ENCODE assay signal across 8 cellular contexts in genomic region chr5:17219006-17219422, GRCh38. TPM values are rescaled to one million over a fixed set of nuclear protein-coding genes. Genes with fewer than 3 reads are reported as not detected.
A peak's percentile ranks its signal among the peaks of the same experiment; 100 is the strongest.
DNase-seq lines count a peak whose midpoint lies in the region; ATAC-seq and FAIRE-seq lines count a peak whose summit lies in the region.

No MANE protein-coding gene starts in this region.

- peak; percentile 7 for ATAC-seq in HG02943 (IDR thresholded peaks at IDR 0.05; ENCODE audit: low read depth, unreplicated experiment)

- H3K27me3 ChIP-seq in small intestine (ENCODE audit: control insufficient read depth in 2 of 2, insufficient read depth in 2 of 2, low read length in 2 of 2) = peaks cover 3 to 5% of the 10 kb centered on the region in 2 donors

- H3K4me1 ChIP-seq in small intestine (ENCODE audit: control insufficient read depth in 2 of 2, insufficient read depth in 1 of 2, low read depth in 1 of 2, low read length in 1 of 2) = no peaks in the 10 kb centered on the region

- 10 to 13% (median 12%) methylated on average over 20 of the region's 20 CpGs for WGBS in small intestine, 3 donors

- H3K4me3 ChIP-seq in small intestine (ENCODE audit: low read depth in 1 of 2, low read length in 2 of 2) = peak overlapping the region in 1 of 2 donors; percentile 43

- DNase-seq in NOMO-1 (lab: John Stamatoyannopoulos, UW; ENCODE audit: unreplicated experiment in 2 of 2) (peak; percentile 40 to 51), NOMO-1 treated with DMSO at 0.1 percent for 48 hours (lab: John Stamatoyannopoulos, UW; ENCODE audit: unreplicated experiment) (no peak), SK-N-DZ (ENCODE audit: low spot score) (peak; percentile 86), germinal center (ENCODE audit: low spot score) (peak; percentile 32), retina (peak; percentile 85), small intestine (no peak)
- no peak for DNase-seq in activated CD4-positive, alpha-beta T cell treated with anti-CD3 and anti-CD28 coated beads for 4 hours

- no peaks in the 10 kb centered on the region for H3K36me3 ChIP-seq in small intestine (ENCODE audit: control insufficient read depth in 2 of 2, insufficient read depth in 2 of 2, low read length in 2 of 2)

- H3K27ac ChIP-seq in small intestine (ENCODE audit: low read depth in 1 of 2, low read length in 1 of 2) = peak overlapping the region in 1 of 2 donors; percentile 12

- no peaks in the 10 kb centered on the region for H3K9me3 ChIP-seq in small intestine (ENCODE audit: control insufficient read depth, low read depth)

- no peak for FAIRE-seq in small intestine (lab: Jason Lieb, UNC)

RNA-seq across cellular contexts. Expression of gene BASP1, which starts 1.6 kb away (rescaled TPM):
- 242 and 321 TPM in 2 replicates for polyA plus RNA-seq in SK-N-DZ (2014; cell fraction: cytosol; rRNA removed)
- polyA plus RNA-seq in SK-N-DZ (2014; cell fraction: nucleus; rRNA removed) = 109 and 110 TPM in 2 replicates
- polyA plus RNA-seq in small intestine = 1 to 10 TPM in 2 of 3 donors, under 1 TPM in 1; 0.67 to 9.5 (median 8.4) TPM

Comparison
In these comparisons a context has a peak if more than half of its experiments do, and no peak if none do; other contexts are left out.
1. DNase-seq: peak in NOMO-1 (2 of 2), SK-N-DZ (single experiment), germinal center (single experiment) and retina (single experiment); none in NOMO-1 treated with DMSO at 0.1 percent for 48 hours (single experiment), activated CD4-positive, alpha-beta T cell treated with anti-CD3 and anti-CD28 coated beads for 4 hours (0 of 2) and small intestine (single experiment).